Comparison of ENCODE assay signal across 26 cellular contexts in the genomic region with DNA sequence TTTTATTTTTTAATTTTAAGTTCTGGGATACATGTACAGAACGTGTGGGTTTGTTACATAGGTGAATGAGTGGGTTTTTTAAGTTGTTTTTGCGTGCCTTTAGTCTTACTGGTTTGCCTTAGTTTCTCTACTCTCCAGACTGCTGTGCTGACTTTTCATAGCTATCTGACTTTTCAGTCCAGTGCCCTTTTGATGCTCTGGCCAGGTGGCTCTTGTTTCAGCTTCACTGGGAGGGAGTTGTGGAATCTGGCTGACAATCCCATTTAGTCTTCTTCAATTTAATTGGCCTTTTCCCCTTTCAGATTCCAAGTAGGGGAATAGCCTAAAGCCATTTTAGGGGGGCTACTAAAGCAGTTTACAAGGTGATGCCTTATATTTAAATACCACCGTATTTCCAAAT. TPM values are rescaled to one million over a fixed set of nuclear protein-coding genes. Genes with fewer than 3 reads are reported as not detected.
A peak's percentile ranks its signal among the peaks of the same experiment; 100 is the strongest.
DNase-seq lines count a peak whose midpoint lies in the region; ATAC-seq, FAIRE-seq and TF ChIP-seq lines count a peak whose summit lies in the region.
"Had no signal": no experiment of that assay in that cellular context is flagged by ENCODE, and none has a peak within 500 bp of the region (broad histone marks: within the 10 kb centered on the region; RNA-seq: fewer than 3 reads in every experiment).

No MANE protein-coding gene starts in this region.

- H4K20me1 ChIP-seq in H9 (ENCODE audit: control insufficient read depth, insufficient read depth, insufficient read length), result peaks cover 2% of the 10 kb centered on the region

- 87% methylated on average over 3 of the region's 3 CpGs for whole genome bisulfite sequencing in A549 (ENCODE audit: missing lambda C conversion rate)
- WGBS in H9 (ENCODE audit: extremely low coverage, insufficient read length, low lambda C conversion rate), result no CpG with 5 or more reads among the region's 3 CpGs
- 74% methylated on average over 3 of the region's 3 CpGs for WGBS in right lobe of liver (ENCODE audit: insufficient coverage, low coverage, low lambda C conversion rate, missing lambda C conversion rate)

- H3K4me2 ChIP-seq in A549 (peak overlapping the region; percentile 4; the same call in 1 of the 3 replicates), H9 (ENCODE audit: insufficient read depth, insufficient read length, low read length) (no peak overlapping the region)

- H3K79me1 ChIP-seq in H9 (ENCODE audit: insufficient read depth, low read depth, low read length, poor library complexity, severe bottlenecking), result no peaks in the 10 kb centered on the region

- H3K4me3 Mint-ChIP-seq in H9, result no peak overlapping the region; a peak in 1 of 5 replicates
- H3K4me3 Mint-ChIP-seq: activated B cell treated with CpG ODN at 0.5 μM for 24 hours had no signal

- H3K27me3 ChIP-seq in H9 (ENCODE audit: insufficient read depth, low read length) (no peaks in the 10 kb centered on the region), right lobe of liver (no peaks in the 10 kb centered on the region), gastrocnemius medialis (no peaks in the 10 kb centered on the region)
- H3K27me3 ChIP-seq: dorsolateral prefrontal cortex, sigmoid colon had no signal

- H3K27ac Mint-ChIP-seq in H9, result peak overlapping the region in 2 of 3 experiments; percentile 58 to 82; a peak in 4 of 7 replicates
- H3K27ac Mint-ChIP-seq: activated B cell treated with CpG ODN at 0.5 μM for 24 hours had no signal

- no peak overlapping the region for H3K4ac ChIP-seq in H9 (ENCODE audit: low read depth, low read length)

- H2BK12ac ChIP-seq in H9 (ENCODE audit: insufficient read length, low read depth, low read length), result no peak overlapping the region

- CTCF ChIA-PET in A549 (lab: Yijun Ruan, JAX), result no interaction called here

- no peak overlapping the region for H2AK5ac ChIP-seq in H9 (ENCODE audit: insufficient read length, low read length)

- H3K36me3 ChIP-seq in right lobe of liver, result no peaks in the 10 kb centered on the region
- no peaks in the 10 kb centered on the region for H3K36me3 ChIP-seq in gastrocnemius medialis
- H3K36me3 ChIP-seq: sigmoid colon had no signal

- no peak for TF ChIP-seq EP300 in A549 (IDR thresholded peaks at IDR 0.05)

- TF ChIP-seq CTCF in A549 (IDR thresholded peaks at IDR 0.05) (no peak), H9 (conservative IDR thresholded peaks at IDR 0.05) (no peak), right lobe of liver (IDR thresholded peaks at IDR 0.05) (no peak), gastrocnemius medialis (IDR thresholded peaks at IDR 0.05 in 4 of 5, conservative IDR thresholded peaks at IDR 0.05 in 1 of 5) (no peak)

- H3K4me1 ChIP-seq in A549, result peaks cover 97% of the 10 kb centered on the region
- peaks cover 12% of the 10 kb centered on the region for H3K4me1 ChIP-seq in H9 (ENCODE audit: insufficient read depth, low read length)
- peaks cover 0 to 97% (median 48%) of the 10 kb centered on the region in 4 donors for H3K4me1 ChIP-seq in right lobe of liver
- H3K4me1 ChIP-seq in gastrocnemius medialis, result peaks cover 82 to 95% of the 10 kb centered on the region in 2 donors

- no peak overlapping the region for H3K23ac ChIP-seq in H9 (ENCODE audit: insufficient read length, low read depth, low read length)

- H3K9ac ChIP-seq in H9 (ENCODE audit: extremely low read depth, insufficient read length, low read length), result no peak overlapping the region

- H3K4me3 ChIP-seq in A549, result no peak overlapping the region
- no peak overlapping the region for H3K4me3 ChIP-seq in right lobe of liver
- no peak overlapping the region for H3K4me3 ChIP-seq in gastrocnemius medialis
- H3K4me3 ChIP-seq: dorsolateral prefrontal cortex, sigmoid colon had no signal

- H3K4me1 Mint-ChIP-seq in H9, result peaks cover 57 to 58% of the 10 kb centered on the region in 2 experiments
- H3K4me1 Mint-ChIP-seq: activated B cell treated with CpG ODN at 0.5 μM for 24 hours had no signal

- ATAC-seq in A549 (no peak), right lobe of liver (peak in 1 of 4 donors; percentile 8), gastrocnemius medialis (peak in 1 of 2 donors; percentile 58), GM18873 (IDR thresholded peaks at IDR 0.05; ENCODE audit: low FRiP score, unreplicated experiment) (no peak)

- H2BK120ac ChIP-seq in H9 (ENCODE audit: low read depth, low read length, poor library complexity, severe bottlenecking), result no peak overlapping the region

- no peak overlapping the region for H2AFZ ChIP-seq in H9 (ENCODE audit: low read length)

- DNase-seq in A549 (ENCODE audit: low read depth in 1 of 2, low spot score in 1 of 2) (no peak), H9 (no peak), right lobe of liver (no peak), gastrocnemius medialis (no peak), NCI-H146 (lab: John Stamatoyannopoulos, UW) (no peak), OCI-M2 (lab: John Stamatoyannopoulos, UW; ENCODE audit: unreplicated experiment) (no peak), dedifferentiated amniotic fluid mesenchymal stem cell (ENCODE audit: extremely low spot score) (no peak)
- DNase-seq: activated B cell treated with CpG ODN at 0.5 μM for 24 hours; activated CD4-positive, alpha-beta T cell treated with anti-CD3 and anti-CD28 coated beads, Interleukin-2, amount 50 U/mL, for 48 hours; activated CD8-positive, alpha-beta memory T cell treated with anti-CD3 and anti-CD28 coated beads, Interleukin-2, amount 50 U/mL, for 4 hours; activated naive CD4-positive, alpha-beta T cell treated with anti-CD3 and anti-CD28 coated beads, Interleukin-2, amount 50 U/mL, for 16 hours; anterior cingulate cortex; central memory CD4-positive, alpha-beta T cell; dorsolateral prefrontal cortex; IMR-90; kidney glomerular epithelial cell; mesendoderm; NCI-H1092 treated with DMSO at 0.1 percent for 48 hours; NCI-H1930; NCI-H2227 treated with DMSO at 0.1 percent for 48 hours; sigmoid colon; stimulated activated CD8-positive, alpha-beta memory T cell treated with anti-CD3 and anti-CD28 coated beads, Interleukin-4, amount 100 ng/mL, for 48 hours; T1000 had no signal

- no peak overlapping the region for H4K91ac ChIP-seq in H9 (ENCODE audit: insufficient read length, low read depth, low read length)

- no peak overlapping the region for H3K56ac ChIP-seq in H9 (ENCODE audit: insufficient read length, low read depth, low read length)

- no peaks in the 10 kb centered on the region for H3K9me3 Mint-ChIP-seq in H9
- H3K9me3 Mint-ChIP-seq: activated B cell treated with CpG ODN at 0.5 μM for 24 hours, CD14-positive monocyte had no signal

- no peak overlapping the region for H2BK20ac ChIP-seq in H9 (ENCODE audit: low read depth, low read length, poor library complexity, severe bottlenecking)

- no peak for TF ChIP-seq RAD21 in A549 (conservative IDR thresholded peaks at IDR 0.05 in 1 of 2, IDR thresholded peaks at IDR 0.05 in 1 of 2)

- H3K79me2 ChIP-seq in H9 (ENCODE audit: insufficient read depth, low read length), result peaks cover 28% of the 10 kb centered on the region; the same call in 1 of the 2 replicates

- H2BK5ac ChIP-seq in H9 (ENCODE audit: insufficient read length, low read length), result no peak overlapping the region

- intact Hi-C loops in right lobe of liver (cut with DNase I), result no loop called here
- intact Hi-C loops in gastrocnemius medialis (cut with DNase I; ENCODE audit: low total_unique reads), result no loop called here

- H3K23me2 ChIP-seq in H9 (ENCODE audit: insufficient read length, low read depth, low read length, poor library complexity, severe bottlenecking), result no peaks in the 10 kb centered on the region

- H4K8ac ChIP-seq in H9 (replicated peaks; ENCODE audit: insufficient read length, low read depth, low read length), result no peak overlapping the region

- no peak overlapping the region for H3K14ac ChIP-seq in H9 (ENCODE audit: insufficient read depth, low read length)

- H4K5ac ChIP-seq in H9 (ENCODE audit: insufficient read length, low read depth, low read length), result no peak overlapping the region

- no peak overlapping the region for H3T11ph ChIP-seq in H9 (ENCODE audit: low read length)

- no peak for TF ChIP-seq POLR2A in A549 (IDR thresholded peaks at IDR 0.05; ENCODE audit: low read length)
- no peak for TF ChIP-seq POLR2A in right lobe of liver (IDR thresholded peaks at IDR 0.05)
- no peak for TF ChIP-seq POLR2A in gastrocnemius medialis (IDR thresholded peaks at IDR 0.05)

- peak overlapping the region in 1 of 2 experiments; percentile 26; a peak in 2 of 6 replicates for H3K27ac ChIP-seq in A549
- no peak overlapping the region for H3K27ac ChIP-seq in H9 (ENCODE audit: insufficient read length, low read depth, low read length)
- H3K27ac ChIP-seq in right lobe of liver, result peak overlapping the region; percentile 10 to 84 (median 68)
- peak overlapping the region; percentile 45 to 61 (median 52) for H3K27ac ChIP-seq in gastrocnemius medialis
- H3K27ac ChIP-seq: dorsolateral prefrontal cortex had no signal

- no peak overlapping the region for H2BK15ac ChIP-seq in H9 (ENCODE audit: low read depth, low read length)

- H3K9me3 ChIP-seq in A549 (no peaks in the 10 kb centered on the region), H9 (ENCODE audit: control insufficient read depth, low read depth, low read length) (no peaks in the 10 kb centered on the region), right lobe of liver (no peaks in the 10 kb centered on the region), gastrocnemius medialis (no peaks in the 10 kb centered on the region)
- H3K9me3 ChIP-seq: sigmoid colon had no signal

- no peak for FAIRE-seq in A549 (lab: Jason Lieb, UNC)
- FAIRE-seq: GM19239 had no signal

- H3K27me3 Mint-ChIP-seq in H9 (ENCODE audit: low read depth), result no peaks in the 10 kb centered on the region

- H3K18ac ChIP-seq in H9 (ENCODE audit: insufficient read length, low read depth, low read length), result no peak overlapping the region

- in situ Hi-C loops in gastrocnemius medialis (cut with MboI; ENCODE audit: low sequenced_read_pairs in 4 of 4), result no loop called here

- H3K36me3 Mint-ChIP-seq in H9 (ENCODE audit: insufficient read depth in 1 of 3, low read depth in 3 of 3), result peaks cover 0 to under 1% (median 0%) of the 10 kb centered on the region in 3 experiments; a peak in 3 of 7 replicates

- POLR2A ChIA-PET in A549 (lab: Yijun Ruan, JAX), result no interaction called here

TF ChIP-seq in A549, 52 proteins besides CTCF, POLR2A, EP300 and RAD21 (continues in another document):
- TF ChIP-seq ZFP36 (IDR thresholded peaks at IDR 0.05; ENCODE audit: borderline replicate concordance, partially characterized antibody) (no peak), FOSL2 (IDR thresholded peaks at IDR 0.05) (no peak), FOSL2 (CRISPR knock-in tag; IDR thresholded peaks at IDR 0.05) (no peak), ZSCAN20 (CRISPR knock-in tag; IDR thresholded peaks at IDR 0.05) (no peak), RARB (CRISPR knock-in tag; IDR thresholded peaks at IDR 0.05) (no peak), EHMT2 (IDR thresholded peaks at IDR 0.05; ENCODE audit: low read depth) (no peak)

RNA-seq across cellular contexts. Expression of a gene that starts 30.1 kb away (rescaled TPM):
- polyA plus RNA-seq in A549 (2011; rRNA removed), result 29.5 and 56.0 TPM in 2 replicates
- 8.4 and 8.6 TPM in 2 replicates for polyA plus RNA-seq in A549 (2012; cell fraction: cytosol; rRNA removed)
- polyA plus RNA-seq in A549 (2012; cell fraction: nucleus; rRNA removed), result 7.0 and 15.3 TPM in 2 replicates
- 29.9 to 34.5 TPM (median 33.6 TPM) in 3 replicates for polyA plus RNA-seq in A549 (2017; fragmentation: RNase III; extraction: RNeasy Plus Mini Kit Qiagen cat#74134 plus additional on column Dnase treatment)
- 181 TPM in 2 replicates for polyA minus RNA-seq in A549 (2011; rRNA and poly(A)+ RNA removed)
- total RNA-seq in H9 (2021), result 42.3 and 43.8 TPM in 2 replicates
- 100 to 1,000 TPM in 1 of 6 experiments, 10 to 100 TPM in 5; 40.2 to 184 (median 63.5) TPM for total RNA-seq in right lobe of liver
- total RNA-seq in gastrocnemius medialis, result 100 to 1,000 TPM in 1 of 4 donors, 10 to 100 TPM in 3; 42.5 to 110 (median 74.2) TPM
